ENCODE assay signal across 11 cellular contexts in the genomic region with DNA sequence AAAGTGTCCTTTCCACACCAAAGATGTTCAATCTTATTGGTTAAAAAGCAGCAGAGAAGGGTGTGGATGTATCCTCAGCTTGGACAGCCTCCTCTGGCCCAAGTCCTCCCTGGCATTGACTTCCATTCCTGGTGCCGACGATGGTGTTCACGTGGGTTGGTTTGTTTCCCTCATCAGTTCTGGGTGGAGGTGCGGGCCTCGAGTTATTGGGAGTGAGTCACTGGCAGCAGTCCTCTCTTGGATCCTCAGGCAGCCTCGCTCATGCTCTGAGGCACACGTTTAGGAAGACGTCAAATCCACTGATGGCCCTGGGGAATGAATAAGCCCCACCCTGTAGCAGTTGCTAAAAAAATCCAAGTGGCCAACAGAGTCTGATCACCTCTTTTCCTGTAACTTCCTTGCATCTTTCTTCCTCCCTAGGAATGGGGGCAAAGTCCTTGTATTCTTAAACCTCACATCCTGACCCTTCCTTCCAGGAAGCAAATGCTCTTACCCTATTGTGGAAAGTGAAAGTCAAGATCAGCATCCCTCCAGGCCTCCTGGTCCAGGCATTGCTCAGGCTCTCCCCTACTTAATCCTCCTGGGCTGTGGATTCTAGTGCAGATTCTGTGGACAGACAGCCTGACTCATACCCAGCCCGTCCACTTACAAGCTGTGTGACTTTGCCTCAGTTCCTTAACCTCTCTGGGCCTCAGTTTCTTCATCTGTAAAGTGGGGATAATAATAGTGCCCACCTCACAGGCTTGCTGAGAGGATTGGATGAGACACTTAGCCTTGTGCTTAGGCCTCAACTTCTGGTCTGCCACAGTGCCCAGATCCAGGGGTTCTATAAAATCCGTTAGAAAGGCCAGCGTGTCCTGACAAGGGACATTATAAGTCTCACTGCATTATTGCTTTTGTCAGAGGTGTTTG.
DNase-seq lines count a peak whose midpoint lies in the region; ATAC-seq and TF ChIP-seq lines count a peak whose summit lies in the region.
"Had no signal": no experiment of that assay in that cellular context is flagged by ENCODE, and none has a peak within 500 bp of the region (broad histone marks: within the 10 kb centered on the region; RNA-seq: fewer than 3 reads in every experiment).

No MANE protein-coding gene starts in this region.

- H3K4me3 ChIP-seq in left ventricle myocardium inferior (no peak overlapping the region), skeletal muscle cell (ENCODE audit: low read depth, low read length) (no peak overlapping the region)

- DNase-seq in ELR (ENCODE audit: low read depth): peak; percentile 42
- DNase-seq in amniotic epithelial cell (ENCODE audit: low read depth): peak; percentile 22
- DNase-seq in left ventricle myocardium inferior: peak; percentile 55
- DNase-seq in skeletal muscle cell (ENCODE audit: low read depth): peak; percentile 31
- no peak for DNase-seq in activated naive CD4-positive, alpha-beta T cell (lab: John Stamatoyannopoulos, UW)
- DNase-seq in SHP77 (lab: John Stamatoyannopoulos, UW): no peak
- DNase-seq in stimulated activated CD4-positive, alpha-beta T cell treated with anti-CD3 and anti-CD28 coated beads, Interleukin-15, amount 100 ng/mL, for 24 hours: no peak
- DNase-seq: activated naive CD4-positive, alpha-beta T cell treated with Interleukin-2 at 50 U/mL for 16 hours; Karpas-422; posterior cingulate gyrus had no signal

- no peaks in the 10 kb centered on the region for H3K9me3 ChIP-seq in left ventricle myocardium inferior (replicated peaks)

- no peak for TF ChIP-seq CTCF in left ventricle myocardium inferior (IDR thresholded peaks at IDR 0.05; ENCODE audit: borderline replicate concordance)

- peak overlapping the region; percentile 74 for H3K27ac ChIP-seq in left ventricle myocardium inferior (replicated peaks)

- intact Hi-C loops in left ventricle myocardium inferior (cut with micrococcal nuclease): no loop called here

- ATAC-seq in GM19351 (IDR thresholded peaks at IDR 0.05; ENCODE audit: unreplicated experiment): no peak

- no peaks in the 10 kb centered on the region for H3K27me3 ChIP-seq in left ventricle myocardium inferior (ENCODE audit: low read depth)

- peaks cover 26% of the 10 kb centered on the region for H3K4me1 ChIP-seq in left ventricle myocardium inferior

- no peaks in the 10 kb centered on the region for H3K36me3 ChIP-seq in left ventricle myocardium inferior

Comparison
In these comparisons a context has a peak if more than half of its experiments do, and no peak if none do; other contexts are left out.
1. DNase-seq: peak in ELR (single experiment), amniotic epithelial cell (single experiment), left ventricle myocardium inferior (single experiment) and skeletal muscle cell (single experiment); none in activated naive CD4-positive, alpha-beta T cell (0 of 4), SHP77 (0 of 2) and stimulated activated CD4-positive, alpha-beta T cell treated with anti-CD3 and anti-CD28 coated beads, Interleukin-15, amount 100 ng/mL, for 24 hours (single experiment).